37 cellular contexts compared by ENCODE assay signal in genomic region chr1:62541048-62541447, GRCh38. TPM values are rescaled to one million over a fixed set of nuclear protein-coding genes. Genes with fewer than 3 reads are reported as not detected.
"Had no signal": no experiment of that assay in that cellular context is flagged by ENCODE, and none has a peak within 500 bp of the region (broad histone marks: within the 10 kb centered on the region; RNA-seq: fewer than 3 reads in every experiment).

No MANE protein-coding gene starts in this region.

- H3K27me3 ChIP-seq: adrenal gland, ascending aorta, body of pancreas, brain microvascular endothelial cell, breast epithelium, cardiac muscle cell had no signal

- H3K4me1 ChIP-seq: adrenal gland, ascending aorta, breast epithelium had no signal

- H3K36me3 ChIP-seq: breast epithelium had no signal

- H3K27ac ChIP-seq: adrenal gland, ascending aorta, body of pancreas, brain microvascular endothelial cell, breast epithelium, cardiac muscle cell had no signal

- H3K9me3 ChIP-seq: ascending aorta, body of pancreas, breast epithelium had no signal

- FAIRE-seq: astrocyte, bronchial epithelial cell, colon had no signal

- DNase-seq: activated effector memory CD4-positive, alpha-beta T cell treated with anti-CD3 and anti-CD28 coated beads, Interleukin-2, amount 50 U/mL, for 16 hours; activated effector memory CD4-positive, alpha-beta T cell treated with Interleukin-2 at 50 U/mL for 16 hours; activated gamma-delta T cell; activated gamma-delta T cell treated with Interleukin-2 at 50 U/mL for 16 hours; activated naive CD4-positive, alpha-beta T cell; activated naive CD4-positive, alpha-beta T cell treated with anti-CD3 and anti-CD28 coated beads for 36 hours; activated naive CD4-positive, alpha-beta T cell treated with anti-CD3 and anti-CD28 coated beads, Interleukin-2, amount 10 ng/mL, durations not matched to agents 7 days and 5 days; activated naive CD4-positive, alpha-beta T cell treated with anti-CD3 and anti-CD28 coated beads, Interleukin-2, amount 50 U/mL, for 16 hours; activated naive CD4-positive, alpha-beta T cell treated with Interleukin-2 at 50 U/mL for 16 hours; activated naive CD8-positive, alpha-beta T cell treated with anti-CD3 and anti-CD28 coated beads for 36 hours; activated naive CD8-positive, alpha-beta T cell treated with anti-CD3 and anti-CD28 coated beads, Interleukin-2, amount 10 ng/mL, durations not matched to agents 7 days and 5 days; activated naive CD8-positive, alpha-beta T cell treated with anti-CD3 and anti-CD28 coated beads, Interleukin-2, amount 50 U/mL, for 24 hours; activated T-cell treated with anti-CD3 and anti-CD28 coated beads, Interleukin-2, amount 50 U/mL, for 4 hours; activated T-cell treated with anti-CD3 and anti-CD28 coated beads, Interleukin-2, amount 50 U/mL, for 48 hours; activated T-cell treated with anti-CD3 and anti-CD28 coated beads, Interleukin-2, amount 50 U/mL, for 72 hours; adrenal gland; amniotic stem cell; amygdala; anterior cingulate cortex; aorta; body of pancreas; brain microvascular endothelial cell; caudate nucleus; central memory CD4-positive, alpha-beta T cell; cerebellar nuclear complex had no signal

- H3K4me3 ChIP-seq: adrenal gland, ascending aorta, body of pancreas, breast epithelium, cardiac muscle cell had no signal

- ATAC-seq: activated naive CD4-positive, alpha-beta T cell treated with anti-CD3 and anti-CD28 coated beads, Interleukin-2, amount 50 U/mL, for 72 hours; activated naive CD8-positive, alpha-beta T cell treated with anti-CD3 and anti-CD28 coated beads, Interleukin-2, amount 50 U/mL, for 24 hours; activated T-cell treated with anti-CD3 and anti-CD28 coated beads, Interleukin-2, amount 50 U/mL, for 4 hours; activated T-cell treated with anti-CD3 and anti-CD28 coated beads, Interleukin-2, amount 50 U/mL, for 72 hours; activated T-helper 17 cell treated with anti-CD3 and anti-CD28 coated beads, Interleukin-2, amount 50 U/mL, for 72 hours; body of pancreas had no signal

RNA-seq across cellular contexts. Expression of gene ANGPTL3, which starts 56.3 kb away (rescaled TPM):
- total RNA-seq: activated naive CD4-positive, alpha-beta T cell treated with anti-CD3 and anti-CD28 coated beads for 36 hours; activated naive CD4-positive, alpha-beta T cell treated with anti-CD3 and anti-CD28 coated beads, Interleukin-2, amount 50 U/mL, for 72 hours; activated naive CD8-positive, alpha-beta T cell treated with anti-CD3 and anti-CD28 coated beads for 36 hours; activated naive CD8-positive, alpha-beta T cell treated with anti-CD3 and anti-CD28 coated beads, Interleukin-2, amount 10 ng/mL, durations not matched to agents 7 days and 5 days; activated T-cell treated with anti-CD3 and anti-CD28 coated beads, Interleukin-2, amount 50 U/mL, for 4 hours; activated T-cell treated with anti-CD3 and anti-CD28 coated beads, Interleukin-2, amount 50 U/mL, for 72 hours; activated T-helper 1 cell treated with anti-CD3 and anti-CD28 coated beads, Interleukin-12 subunit alpha, Interleukin-12 subunit beta, Interleukin-2, Interleukin-4 antibody, amounts not matched to agents 30 ng/mL and 10 ng/mL and 1 ng/mL, durations not matched to agents 14 hours and 24 hours and 36 hours; activated T-helper 17 cell treated with anti-CD3 and anti-CD28 coated beads, Interleukin-2, amount 50 U/mL, for 72 hours; activated T-helper 2 cell treated with anti-CD3 and anti-CD28 coated beads, Interferon-gamma antibody, Interleukin-2, Interleukin-4, amounts not matched to agents 10 μg/mL and 5 μg/mL and 100 μg/mL, durations not matched to agents 14 hours and 24 hours and 36 hours; aorta; ascending aorta; astrocyte; breast epithelium; bronchial epithelial cell; cardiac muscle cell; cardiac septum; cerebellum had no signal
